2 cellular contexts compared by ENCODE assay signal in genomic region chr10:91250341-91250740, GRCh38.
A peak's percentile ranks its signal among the peaks of the same experiment; 100 is the strongest.
TF ChIP-seq lines count a peak whose summit lies in the region.

No MANE protein-coding gene starts in this region.

TF ChIP-seq in HEK293T, 16 proteins besides CTCF, POLR2A, EP300 and RAD21:
- peak; percentile 58 for TF ChIP-seq ZNF384 (IDR thresholded peaks at IDR 0.05)
- TF ChIP-seq NFRKB (IDR thresholded peaks at IDR 0.05): no peak
- no peak for TF ChIP-seq FOXK2 (IDR thresholded peaks at IDR 0.05)
- no peak for TF ChIP-seq LEF1 (IDR thresholded peaks at IDR 0.05; ENCODE audit: borderline replicate concordance)
- TF ChIP-seq HDGF (IDR thresholded peaks at IDR 0.05; ENCODE audit: borderline replicate concordance): no peak
- TF ChIP-seq ELF4 (IDR thresholded peaks at IDR 0.05): no peak
- TF ChIP-seq BHLHE40 (IDR thresholded peaks at IDR 0.05; ENCODE audit: borderline replicate concordance): no peak
- TF ChIP-seq SP1 (IDR thresholded peaks at IDR 0.05): no peak
- no peak for TF ChIP-seq FOXA1 (IDR thresholded peaks at IDR 0.05)

TF ChIP-seq in K562, 482 proteins besides CTCF, POLR2A, EP300 and RAD21:
- no peak for TF ChIP-seq ASH1L (IDR thresholded peaks at IDR 0.05; ENCODE audit: borderline replicate concordance, low read depth, partially characterized antibody)
- TF ChIP-seq CBX5 (IDR thresholded peaks at IDR 0.05; ENCODE audit: borderline replicate concordance, low read depth): no peak
- 0 out of 2 replicates have a peak, but pooled peaks have one; percentile 57 for TF ChIP-seq ZBTB40 (IDR thresholded peaks at IDR 0.05)
- TF ChIP-seq ZBTB40 (CRISPR knock-in tag; IDR thresholded peaks at IDR 0.05): no peak
- no peak for TF ChIP-seq ZNF140 (CRISPR knock-in tag; IDR thresholded peaks at IDR 0.05)
- TF ChIP-seq RBM39 (optimal IDR thresholded peaks at IDR 0.05; ENCODE audit: low read depth, low read length): no peak
- no peak for TF ChIP-seq GTF2E2 (tag; IDR thresholded peaks at IDR 0.05)
